10 cellular contexts compared by ENCODE assay signal in the genomic region with DNA sequence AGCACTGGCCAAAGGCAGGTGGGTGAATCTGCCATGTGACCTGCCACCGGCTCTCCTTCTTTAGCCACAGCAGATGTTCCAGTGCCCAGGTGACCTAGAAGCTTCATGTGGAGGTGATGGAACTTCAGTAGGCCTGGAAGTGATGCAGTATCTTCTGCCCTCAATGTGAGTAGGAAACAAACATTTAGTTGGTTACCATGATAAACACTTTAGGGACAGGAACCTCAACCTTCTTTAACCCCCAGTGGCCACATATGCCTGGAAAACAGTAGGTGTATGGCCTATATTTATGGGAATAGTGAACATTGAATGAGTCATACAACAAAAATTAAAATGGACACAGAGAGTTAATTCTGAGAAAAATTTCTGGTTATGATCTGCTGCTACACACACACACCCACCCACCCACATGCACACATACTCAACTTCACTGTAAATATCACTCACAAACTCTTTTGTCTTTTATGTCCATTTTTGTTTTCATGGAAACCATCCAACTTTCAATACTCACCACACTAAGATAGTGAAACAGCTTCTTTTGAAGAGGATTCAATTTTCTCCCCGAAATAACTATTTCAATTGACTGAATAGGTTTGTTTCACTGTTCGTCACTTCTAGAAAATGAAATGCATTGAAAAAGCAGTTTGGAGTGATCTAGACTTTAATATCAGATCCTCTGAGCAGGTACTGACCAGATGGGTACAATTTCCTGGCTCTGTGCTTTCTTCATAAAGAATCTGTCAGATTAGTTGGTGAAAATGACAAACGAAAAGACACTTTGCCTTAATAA.
DNase-seq lines count a peak whose midpoint lies in the region; ATAC-seq and TF ChIP-seq lines count a peak whose summit lies in the region.
"Had no signal": no experiment of that assay in that cellular context is flagged by ENCODE, and none has a peak within 500 bp of the region (broad histone marks: within the 10 kb centered on the region; RNA-seq: fewer than 3 reads in every experiment).

No MANE protein-coding gene starts in this region.

- ATAC-seq in GM18517 (IDR thresholded peaks at IDR 0.05; ENCODE audit: unreplicated experiment): peak; percentile 72

- no peak overlapping the region for H2AFZ ChIP-seq in GM23248

- peak overlapping the region; percentile 35 for H3K27ac ChIP-seq in GM23248

- H3K4me1 Mint-ChIP-seq in mesothelial cell of epicardium: peaks cover 47% of the 10 kb centered on the region

- peak overlapping the region; percentile 5 for H3K4me2 ChIP-seq in GM23248 (ENCODE audit: unreplicated experiment)

- H4K20me1 ChIP-seq in GM23248 (ENCODE audit: insufficient read depth): 0 out of 2 replicates have a peak, but pooled peaks cover 5% of the 10 kb centered on the region

- H3K27ac Mint-ChIP-seq in mesothelial cell of epicardium: peak overlapping the region; percentile 68

- no peaks in the 10 kb centered on the region for H3K27me3 Mint-ChIP-seq in mesothelial cell of epicardium (ENCODE audit: low read depth)

- peak overlapping the region; percentile 22; the same call in 1 of the 2 replicates for H3K9ac ChIP-seq in GM23248

- H3F3A ChIP-seq in GM23248 (ENCODE audit: insufficient read depth): peaks cover 21% of the 10 kb centered on the region

- no peak for TF ChIP-seq CTCF in mesothelial cell of epicardium (IDR thresholded peaks at IDR 0.05; ENCODE audit: unreplicated experiment)

- in situ Hi-C loops in GM23248 (cut with MboI): no loop called here

- 88 to 92% methylated on average over 4 of the region's 4 CpGs for WGBS in GM23248 (ENCODE audit: low coverage in 1 of 2, low lambda C conversion rate in 2 of 2, missing lambda C conversion rate in 2 of 2), 2 experiments

- DNase-seq in GM23248: peak; percentile 30
- peak; percentile 67 for DNase-seq in M059J (ENCODE audit: low read depth)
- DNase-seq in mesothelial cell of epicardium (ENCODE audit: low spot score in 2 of 2, unreplicated experiment in 2 of 2): no peak
- no peak for DNase-seq in NCI-H2107 (lab: John Stamatoyannopoulos, UW)
- DNase-seq in KG1 (lab: John Stamatoyannopoulos, UW): no peak
- no peak for DNase-seq in stimulated activated CD4-positive, alpha-beta T cell treated with anti-CD3 and anti-CD28 coated beads, Interleukin-2, amount 100 ng/mL, for 48 hours
- DNase-seq in stimulated activated naive CD4-positive, alpha-beta T cell (lab: John Stamatoyannopoulos, UW): no peak
- DNase-seq: activated naive CD4-positive, alpha-beta T cell treated with Interleukin-2 at 50 U/mL for 16 hours; NCI-H226 had no signal

- peaks cover 98% of the 10 kb centered on the region for H3K79me2 ChIP-seq in GM23248 (ENCODE audit: insufficient read depth)

- no peak overlapping the region for H3K4me3 Mint-ChIP-seq in mesothelial cell of epicardium

- no peak overlapping the region for H3K4me3 ChIP-seq in GM23248

- H3K9me2 ChIP-seq in GM23248 (ENCODE audit: insufficient read depth): no peaks in the 10 kb centered on the region

- no peaks in the 10 kb centered on the region for H3K9me3 ChIP-seq in GM23248 (ENCODE audit: low read depth)

- no peaks in the 10 kb centered on the region for H3K36me3 Mint-ChIP-seq in mesothelial cell of epicardium

- H3K36me3 ChIP-seq in GM23248 (ENCODE audit: low read depth): no peaks in the 10 kb centered on the region; the same call in 1 of the 2 replicates

- peaks cover 58% of the 10 kb centered on the region for H3K4me1 ChIP-seq in GM23248 (ENCODE audit: insufficient read depth)

- no peaks in the 10 kb centered on the region for H3K27me3 ChIP-seq in GM23248 (replicated peaks; ENCODE audit: insufficient read depth)

- H3K9me3 Mint-ChIP-seq in mesothelial cell of epicardium: no peaks in the 10 kb centered on the region

Comparison
In these comparisons a context has a peak if more than half of its experiments do, and no peak if none do; other contexts are left out.
1. DNase-seq: peak in GM23248 (single experiment) and M059J (single experiment); none in mesothelial cell of epicardium (0 of 2), NCI-H2107 (single experiment), KG1 (single experiment), stimulated activated CD4-positive, alpha-beta T cell treated with anti-CD3 and anti-CD28 coated beads, Interleukin-2, amount 100 ng/mL, for 48 hours (0 of 2) and stimulated activated naive CD4-positive, alpha-beta T cell (0 of 6).